Comparison of ENCODE assay signal across 16 cellular contexts in genomic region chr1:68180441-68181164, GRCh38. TPM values are rescaled to one million over a fixed set of nuclear protein-coding genes. Genes with fewer than 3 reads are reported as not detected.
DNase-seq lines count a peak whose midpoint lies in the region; ATAC-seq and TF ChIP-seq lines count a peak whose summit lies in the region.
"Had no signal": no experiment of that assay in that cellular context is flagged by ENCODE, and none has a peak within 500 bp of the region (broad histone marks: within the 10 kb centered on the region; RNA-seq: fewer than 3 reads in every experiment).

No MANE protein-coding gene starts in this region.

- H3K4me3 ChIP-seq in neural progenitor cell = no peak overlapping the region
- H3K4me3 ChIP-seq: esophagus squamous epithelium, skin epidermis had no signal

- H3K9me3 ChIP-seq in neural progenitor cell (ENCODE audit: low read depth) = no peaks in the 10 kb centered on the region
- H3K9me3 ChIP-seq: esophagus squamous epithelium, neutrophil had no signal

- intact Hi-C loops in activated CD4-positive, alpha-beta memory T cell treated with anti-CD3 and anti-CD28 coated beads for 36 hours (cut with micrococcal nuclease) = no loop called here

- H3K36me3 ChIP-seq in neural progenitor cell = peaks cover 3% of the 10 kb centered on the region
- H3K36me3 ChIP-seq: neutrophil had no signal

- H3K27me3 Mint-ChIP-seq in neural progenitor cell (ENCODE audit: insufficient read depth, low read depth) = peaks cover 3% of the 10 kb centered on the region
- H3K27me3 Mint-ChIP-seq in activated CD4-positive, alpha-beta memory T cell treated with anti-CD3 and anti-CD28 coated beads for 36 hours = no peaks in the 10 kb centered on the region

- H3K27ac ChIP-seq in neural progenitor cell = no peak overlapping the region
- H3K27ac ChIP-seq: esophagus squamous epithelium, neutrophil, skin epidermis had no signal

- H2AFZ ChIP-seq in neural progenitor cell (replicated peaks) = no peak overlapping the region

- DNase-seq in neural progenitor cell (ENCODE audit: low spot score) (no peak), left lobe of liver (ENCODE audit: low spot score) (no peak)
- no peak for DNase-seq in activated naive CD4-positive, alpha-beta T cell (lab: John Stamatoyannopoulos, UW)
- no peak for DNase-seq in activated CD4-positive, alpha-beta T cell treated with anti-CD3 and anti-CD28 coated beads, Interleukin-2, amount 50 U/mL, for 1 hour
- DNase-seq in activated CD4-positive, alpha-beta memory T cell treated with anti-CD3 and anti-CD28 coated beads for 36 hours = no peak
- DNase-seq: activated CD4-positive, CD25-positive, alpha-beta regulatory T cell; CD8-positive, alpha-beta memory T cell; esophagus squamous epithelium; GF-D8; hypothalamus; Karpas-422 had no signal

- CTCF ChIA-PET in activated CD4-positive, alpha-beta memory T cell treated with anti-CD3 and anti-CD28 coated beads for 36 hours (lab: Charles Lee) = no interaction called here

- H3K79me2 ChIP-seq in neural progenitor cell (ENCODE audit: low read depth) = no peaks in the 10 kb centered on the region

- H4K20me1 ChIP-seq in neural progenitor cell (ENCODE audit: low read depth) = peaks cover 3% of the 10 kb centered on the region

- POLR2A ChIA-PET in activated CD4-positive, alpha-beta memory T cell treated with anti-CD3 and anti-CD28 coated beads for 36 hours (lab: Charles Lee) = no interaction called here

- TF ChIP-seq CTCF in neural progenitor cell (IDR thresholded peaks at IDR 0.05) = no peak

- H3K36me3 Mint-ChIP-seq in neural progenitor cell = peaks cover 79% of the 10 kb centered on the region
- no peaks in the 10 kb centered on the region for H3K36me3 Mint-ChIP-seq in activated CD4-positive, alpha-beta memory T cell treated with anti-CD3 and anti-CD28 coated beads for 36 hours
- H3K36me3 Mint-ChIP-seq: CD8-positive, alpha-beta memory T cell had no signal

- ATAC-seq in GM19025 (IDR thresholded peaks at IDR 0.05; ENCODE audit: low read depth, unreplicated experiment) (peak; percentile 47), GM21825 (IDR thresholded peaks at IDR 0.05; ENCODE audit: unreplicated experiment) (peak; percentile 61), HG03196 (IDR thresholded peaks at IDR 0.05; ENCODE audit: unreplicated experiment) (peak; percentile 56), left lobe of liver (no peak)

- H3K4me2 ChIP-seq in neural progenitor cell = no peak overlapping the region

- H3K4me1 Mint-ChIP-seq in neural progenitor cell = peaks cover 29% of the 10 kb centered on the region
- H3K4me1 Mint-ChIP-seq in activated CD4-positive, alpha-beta memory T cell treated with anti-CD3 and anti-CD28 coated beads for 36 hours (ENCODE audit: low read depth) = peaks cover 2% of the 10 kb centered on the region
- H3K4me1 Mint-ChIP-seq: CD8-positive, alpha-beta memory T cell had no signal

- peaks cover 3% of the 10 kb centered on the region for H3F3A ChIP-seq in neural progenitor cell (ENCODE audit: low read depth)

- H3K4me1 ChIP-seq in neural progenitor cell = peaks cover 8% of the 10 kb centered on the region

- peak overlapping the region; percentile 2 for H3K27ac Mint-ChIP-seq in neural progenitor cell
- no peak overlapping the region for H3K27ac Mint-ChIP-seq in activated CD4-positive, alpha-beta memory T cell treated with anti-CD3 and anti-CD28 coated beads for 36 hours
- H3K27ac Mint-ChIP-seq: CD8-positive, alpha-beta memory T cell had no signal

- no peaks in the 10 kb centered on the region for H3K27me3 ChIP-seq in neural progenitor cell
- H3K27me3 ChIP-seq: esophagus squamous epithelium, neutrophil had no signal

- H3K9me3 Mint-ChIP-seq in neural progenitor cell = peaks cover 10% of the 10 kb centered on the region
- no peaks in the 10 kb centered on the region for H3K9me3 Mint-ChIP-seq in activated CD4-positive, alpha-beta memory T cell treated with anti-CD3 and anti-CD28 coated beads for 36 hours

- H3K9ac ChIP-seq in neural progenitor cell = no peak overlapping the region

- no peak overlapping the region for H3K4me3 Mint-ChIP-seq in neural progenitor cell
- no peak overlapping the region for H3K4me3 Mint-ChIP-seq in activated CD4-positive, alpha-beta memory T cell treated with anti-CD3 and anti-CD28 coated beads for 36 hours
- H3K4me3 Mint-ChIP-seq: CD8-positive, alpha-beta memory T cell had no signal

RNA-seq across cellular contexts. Expression of gene WLS, which starts 51.7 kb away (rescaled TPM):
- total RNA-seq in neural progenitor cell (ENCODE audit: low replicate concordance) = 187 and 259 TPM in 2 replicates
- 11.2 TPM for total RNA-seq in left lobe of liver
- total RNA-seq in activated CD4-positive, alpha-beta memory T cell treated with anti-CD3 and anti-CD28 coated beads for 36 hours = not detected
- total RNA-seq: CD8-positive, alpha-beta memory T cell had no signal

Comparison
In these comparisons a context has a peak if more than half of its experiments do, and no peak if none do; other contexts are left out.
1. RNA of gene WLS, which starts 51.7 kb away (total RNA-seq): 187 to 259 TPM in neural progenitor cell; 11.2 TPM in left lobe of liver (single experiment) and not detected in activated CD4-positive, alpha-beta memory T cell treated with anti-CD3 and anti-CD28 coated beads for 36 hours; every median in the first group is over 10 times any median in the second.